In genomic region chr15:85318048-85318731, GRCh38 we compare ENCODE assay signal across 9 cellular contexts.
A peak's percentile ranks its signal among the peaks of the same experiment; 100 is the strongest.
DNase-seq lines count a peak whose midpoint lies in the region; ATAC-seq and TF ChIP-seq lines count a peak whose summit lies in the region.
"Had no signal": no experiment of that assay in that cellular context is flagged by ENCODE, and none has a peak within 500 bp of the region (broad histone marks: within the 10 kb centered on the region; RNA-seq: fewer than 3 reads in every experiment).

No MANE protein-coding gene starts in this region.

- H3K36me3 ChIP-seq in MM.1S (replicated peaks; ENCODE audit: insufficient read depth, low read length) = no peaks in the 10 kb centered on the region
- H3K36me3 ChIP-seq: neutrophil had no signal

- peak; percentile 13 for DNase-seq in ACHN
- peak; percentile 91 for DNase-seq in GM12865 (ENCODE audit: low read depth)
- peak; percentile 95 for DNase-seq in HFF-Myc (ENCODE audit: extremely low read depth, low read depth)
- DNase-seq in MM.1S = peak; percentile 26
- DNase-seq in central memory CD8-positive, alpha-beta T cell (ENCODE audit: low spot score in 2 of 2) = no peak
- no peak for DNase-seq in medulla oblongata (ENCODE audit: extremely low spot score)
- no peak for DNase-seq in inferior parietal cortex (ENCODE audit: extremely low spot score)

- peaks cover 7% of the 10 kb centered on the region; the same call in 1 of the 2 replicates for H3K4me1 ChIP-seq in MM.1S (ENCODE audit: low read length)

- in situ Hi-C loops in ACHN (cut with HindIII; ENCODE audit: low pct_ligation_motif_present, low pct_unique_long_range_greater_than_20kb, low sequenced_read_pairs) = no loop called here

- no peaks in the 10 kb centered on the region for H4K20me1 ChIP-seq in MM.1S (ENCODE audit: insufficient read depth, low read length)

- peak overlapping the region; percentile 22 for H3K27ac Mint-ChIP-seq in central memory CD8-positive, alpha-beta T cell (ENCODE audit: low read depth)

- H3K27me3 Mint-ChIP-seq in central memory CD8-positive, alpha-beta T cell = no peaks in the 10 kb centered on the region

- no peak overlapping the region for H3K4me2 ChIP-seq in MM.1S (ENCODE audit: low read depth, low read length)

- H3K27ac ChIP-seq in MM.1S (ENCODE audit: low read length) (no peak overlapping the region), skin epidermis (peak overlapping the region in 11 of 21 experiments; percentile 5 to 71 (median 30))
- H3K27ac ChIP-seq: neutrophil had no signal

- H3K79me2 ChIP-seq in MM.1S (ENCODE audit: low read length) = no peaks in the 10 kb centered on the region

- H3K4me3 Mint-ChIP-seq in central memory CD8-positive, alpha-beta T cell = no peak overlapping the region

- no peaks in the 10 kb centered on the region for H3K36me3 Mint-ChIP-seq in central memory CD8-positive, alpha-beta T cell (ENCODE audit: insufficient read depth)

- no peak overlapping the region for H3K9ac ChIP-seq in MM.1S (ENCODE audit: low read length)

- H2AFZ ChIP-seq in MM.1S (ENCODE audit: low read length) = no peak overlapping the region

- H3K9me3 Mint-ChIP-seq in central memory CD8-positive, alpha-beta T cell = peaks cover 7% of the 10 kb centered on the region

- H3K27me3 ChIP-seq in MM.1S (replicated peaks; ENCODE audit: insufficient read depth, low read length) = no peaks in the 10 kb centered on the region
- H3K27me3 ChIP-seq: neutrophil had no signal

- H3K9me3 ChIP-seq in MM.1S (replicated peaks; ENCODE audit: insufficient read depth, low read length) = no peaks in the 10 kb centered on the region
- H3K9me3 ChIP-seq: neutrophil had no signal

- peaks cover 39% of the 10 kb centered on the region for H3K4me1 Mint-ChIP-seq in central memory CD8-positive, alpha-beta T cell

- no peaks in the 10 kb centered on the region for H3K9me2 ChIP-seq in MM.1S (replicated peaks; ENCODE audit: insufficient read depth, low read length)

- H3F3A ChIP-seq in MM.1S (ENCODE audit: insufficient read depth, low read length) = no peaks in the 10 kb centered on the region

- peak; percentile 72 for ATAC-seq in central memory CD8-positive, alpha-beta T cell (replicated peaks; ENCODE audit: extremely low read depth, poor library complexity, severe bottlenecking)

- H3K4me3 ChIP-seq in GM12865 (ENCODE audit: low read depth, low read length) = no peak overlapping the region
- no peak overlapping the region for H3K4me3 ChIP-seq in HFF-Myc (replicated peaks; ENCODE audit: low read depth, low read length)
- no peak overlapping the region for H3K4me3 ChIP-seq in MM.1S (ENCODE audit: low read length)
- no peak overlapping the region for H3K4me3 ChIP-seq in skin epidermis

- TF ChIP-seq CTCF in GM12865 (IDR thresholded peaks at IDR 0.05; ENCODE audit: insufficient read depth, low read depth, low read length, missing control alignments) (peak; percentile 16), HFF-Myc (IDR thresholded peaks at IDR 0.05; ENCODE audit: low read depth, low read length, missing control alignments) (no peak), MM.1S (IDR thresholded peaks at IDR 0.05; ENCODE audit: low read length) (peak; percentile 22)

Comparison
In these comparisons a context has a peak if more than half of its experiments do, and no peak if none do; other contexts are left out.
1. DNase-seq: peak in ACHN (single experiment), GM12865 (single experiment), HFF-Myc (single experiment) and MM.1S (single experiment); none in central memory CD8-positive, alpha-beta T cell (0 of 2), medulla oblongata (single experiment) and inferior parietal cortex (single experiment).